In genomic region chrX:92224406-92224805, GRCh38 we compare ENCODE assay signal across 27 cellular contexts.
"Had no signal": no experiment of that assay in that cellular context is flagged by ENCODE, and none has a peak within 500 bp of the region (broad histone marks: within the 10 kb centered on the region; RNA-seq: fewer than 3 reads in every experiment).

No MANE protein-coding gene starts in this region.

- H3K36me3 Mint-ChIP-seq: mesothelial cell of epicardium; naive B cell; naive thymus-derived CD8-positive, alpha-beta T cell had no signal

- H3K9me3 ChIP-seq: esophagus squamous epithelium, gastrocnemius medialis, heart right ventricle, left lung, lower lobe of right lung, mucosa of descending colon had no signal

- H3K4me3 Mint-ChIP-seq: dendritic cell treated with granulocyte-macrophage colony-stimulating factor and Interleukin-4, amounts not matched to agents 40 ng/mL and 50 ng/mL, for 4 days; effector memory CD8-positive, alpha-beta T cell; endodermal cell; mesothelial cell of epicardium; naive B cell; naive thymus-derived CD8-positive, alpha-beta T cell had no signal

- H3K27me3 ChIP-seq: heart right ventricle had no signal

- H3K9me3 Mint-ChIP-seq: dendritic cell treated with granulocyte-macrophage colony-stimulating factor and Interleukin-4, amounts not matched to agents 40 ng/mL and 50 ng/mL, for 4 days; mesothelial cell of epicardium had no signal

- H3K4me1 Mint-ChIP-seq: naive B cell; naive thymus-derived CD8-positive, alpha-beta T cell had no signal

- DNase-seq: effector CD8-positive, alpha-beta T cell; effector memory CD8-positive, alpha-beta T cell; endodermal cell; erythroblast; esophagus squamous epithelium; foreskin fibroblast; foreskin melanocyte; gastrocnemius medialis; glutamatergic neuron; head of caudate nucleus; heart right ventricle; hippocampal formation; left cardiac atrium; left lung; left ventricle myocardium superior; lower lobe of right lung; mesenchymal stem cell; mucosa of descending colon; naive B cell; naive thymus-derived CD8-positive, alpha-beta T cell had no signal

- H3K4me3 ChIP-seq: esophagus squamous epithelium, gastrocnemius medialis, heart right ventricle, left lung, lower lobe of right lung, mucosa of descending colon had no signal

- H3K27ac ChIP-seq: epithelial cell of prostate, esophagus squamous epithelium, gastrocnemius medialis, heart right ventricle, left lung, lower lobe of right lung had no signal

- H3K27me3 Mint-ChIP-seq: dendritic cell treated with granulocyte-macrophage colony-stimulating factor and Interleukin-4, amounts not matched to agents 40 ng/mL and 50 ng/mL, for 4 days; effector memory CD8-positive, alpha-beta T cell; naive B cell; naive thymus-derived CD8-positive, alpha-beta T cell had no signal

- H3K4me1 ChIP-seq: esophagus squamous epithelium, gastrocnemius medialis, heart right ventricle, left lung, lower lobe of right lung had no signal

- FAIRE-seq: endometrium, islet of Langerhans, keratinocyte had no signal

- H3K36me3 ChIP-seq: esophagus squamous epithelium, gastrocnemius medialis, heart right ventricle, left lung, lower lobe of right lung had no signal

- ATAC-seq: effector memory CD8-positive, alpha-beta T cell; esophagus mucosa; gastrocnemius medialis; heart right ventricle; left cardiac atrium; left lung; left ventricle myocardium superior; lower lobe of right lung; mucosa of descending colon; naive thymus-derived CD8-positive, alpha-beta T cell had no signal
